Comparison of ENCODE assay signal across 2 cellular contexts in genomic region chr20:5933802-5934436, GRCh38.
TF ChIP-seq lines count a peak whose summit lies in the region.

No MANE protein-coding gene starts in this region.

TF ChIP-seq in SK-N-SH, 30 proteins besides CTCF, POLR2A, EP300 and RAD21:
- TF ChIP-seq MAX (IDR thresholded peaks at IDR 0.05; ENCODE audit: low read depth) (no peak), FOXJ3 (CRISPR knock-in tag; IDR thresholded peaks at IDR 0.05) (no peak), PBX3 (IDR thresholded peaks at IDR 0.05) (no peak), SMC3 (IDR thresholded peaks at IDR 0.05; ENCODE audit: low read depth, low read length) (peak; percentile 57), YY1 (IDR thresholded peaks at IDR 0.05; ENCODE audit: low read depth) (no peak)

TF ChIP-seq in HepG2, 621 proteins besides CTCF, POLR2A, EP300 and RAD21 (continues in another document):
- no peak for TF ChIP-seq SMAD1 (CRISPR knock-in tag; IDR thresholded peaks at IDR 0.05; ENCODE audit: borderline replicate concordance, low read depth)
- no peak for TF ChIP-seq ZMAT3 (CRISPR knock-in tag; conservative IDR thresholded peaks at IDR 0.05)
- TF ChIP-seq ZNF136 (CRISPR knock-in tag; IDR thresholded peaks at IDR 0.05; ENCODE audit: low read depth): no peak
- TF ChIP-seq SALL1 (CRISPR knock-in tag; IDR thresholded peaks at IDR 0.05): no peak
- no peak for TF ChIP-seq MLXIP (CRISPR knock-in tag; IDR thresholded peaks at IDR 0.05; ENCODE audit: borderline replicate concordance)
- no peak for TF ChIP-seq ZNF761 (CRISPR knock-in tag; conservative IDR thresholded peaks at IDR 0.05)
- TF ChIP-seq ZNF616 (CRISPR knock-in tag; IDR thresholded peaks at IDR 0.05; ENCODE audit: low read depth): 0 out of 2 replicates have a peak, but pooled peaks have one; percentile 39
- TF ChIP-seq PITX1 (CRISPR knock-in tag; IDR thresholded peaks at IDR 0.05): no peak
- TF ChIP-seq SKIL (CRISPR knock-in tag; IDR thresholded peaks at IDR 0.05; ENCODE audit: borderline replicate concordance): 0 out of 2 replicates have a peak, but pooled peaks have one; percentile 32
- no peak for TF ChIP-seq ZNF878 (CRISPR knock-in tag; IDR thresholded peaks at IDR 0.05)
- TF ChIP-seq KLF12 (CRISPR knock-in tag; IDR thresholded peaks at IDR 0.05; ENCODE audit: borderline replicate concordance): no peak
- TF ChIP-seq FOXK1 (CRISPR knock-in tag; IDR thresholded peaks at IDR 0.05; ENCODE audit: borderline replicate concordance, low read depth): no peak
- TF ChIP-seq ZFP82 (CRISPR knock-in tag; IDR thresholded peaks at IDR 0.05; ENCODE audit: borderline replicate concordance): no peak
- TF ChIP-seq YY1 (IDR thresholded peaks at IDR 0.05; ENCODE audit: insufficient read depth, insufficient replicate concordance, low read depth, low read length): no peak
- peak; percentile 82 for TF ChIP-seq SMC3 (IDR thresholded peaks at IDR 0.05; ENCODE audit: low read length)
- no peak for TF ChIP-seq CREB3 (CRISPR knock-in tag; IDR thresholded peaks at IDR 0.05)
- TF ChIP-seq MEIS1 (CRISPR knock-in tag; IDR thresholded peaks at IDR 0.05; ENCODE audit: borderline replicate concordance): no peak
- 0 out of 2 replicates have a peak, but pooled peaks have one; percentile 48 for TF ChIP-seq ZNF691 (CRISPR knock-in tag; IDR thresholded peaks at IDR 0.05; ENCODE audit: borderline replicate concordance, low read depth)
- no peak for TF ChIP-seq DZIP1 (CRISPR knock-in tag; IDR thresholded peaks at IDR 0.05)
- TF ChIP-seq HDAC2 (CRISPR knock-in tag; IDR thresholded peaks at IDR 0.05): no peak
- TF ChIP-seq MATR3 (CRISPR knock-in tag; IDR thresholded peaks at IDR 0.05): no peak
- no peak for TF ChIP-seq TCF7 (IDR thresholded peaks at IDR 0.05; ENCODE audit: low read depth)
- TF ChIP-seq TAF15 (IDR thresholded peaks at IDR 0.05; ENCODE audit: low read depth, low read length, poor library complexity, severe bottlenecking): no peak
- no peak for TF ChIP-seq ZNF512 (CRISPR knock-in tag; IDR thresholded peaks at IDR 0.05)
- no peak for TF ChIP-seq ZNF234 (CRISPR knock-in tag; conservative IDR thresholded peaks at IDR 0.05)
- no peak for TF ChIP-seq IRF1 (CRISPR knock-in tag; IDR thresholded peaks at IDR 0.05; ENCODE audit: low read depth)
- TF ChIP-seq ZNF597 (CRISPR knock-in tag; IDR thresholded peaks at IDR 0.05): no peak
- TF ChIP-seq EED (CRISPR knock-in tag; IDR thresholded peaks at IDR 0.05): no peak
- TF ChIP-seq ELF3 (CRISPR knock-in tag; IDR thresholded peaks at IDR 0.05): 0 out of 2 replicates have a peak, but pooled peaks have one; percentile 24
- TF ChIP-seq ZBTB10 (CRISPR knock-in tag; IDR thresholded peaks at IDR 0.05; ENCODE audit: borderline replicate concordance): no peak
- no peak for TF ChIP-seq ZNF446 (CRISPR knock-in tag; IDR thresholded peaks at IDR 0.05)
- TF ChIP-seq ZBTB7A (CRISPR knock-in tag; IDR thresholded peaks at IDR 0.05): no peak
- 0 out of 2 replicates have a peak, but pooled peaks have one; percentile 46 for TF ChIP-seq ZNF124 (CRISPR knock-in tag; IDR thresholded peaks at IDR 0.05)
- TF ChIP-seq JARID2 (CRISPR knock-in tag; IDR thresholded peaks at IDR 0.05; ENCODE audit: insufficient replicate concordance): no peak
- no peak for TF ChIP-seq ZNF83 (CRISPR knock-in tag; IDR thresholded peaks at IDR 0.05; ENCODE audit: borderline replicate concordance)
- 0 out of 2 replicates have a peak, but pooled peaks have one; percentile 19 for TF ChIP-seq HNF1B (CRISPR knock-in tag; IDR thresholded peaks at IDR 0.05)
- no peak for TF ChIP-seq SATB2 (CRISPR knock-in tag; IDR thresholded peaks at IDR 0.05)
- TF ChIP-seq GZF1 (CRISPR knock-in tag; IDR thresholded peaks at IDR 0.05): 0 out of 2 replicates have a peak, but pooled peaks have one; percentile 69
